ENCODE assay signal across 12 cellular contexts in the genomic region with DNA sequence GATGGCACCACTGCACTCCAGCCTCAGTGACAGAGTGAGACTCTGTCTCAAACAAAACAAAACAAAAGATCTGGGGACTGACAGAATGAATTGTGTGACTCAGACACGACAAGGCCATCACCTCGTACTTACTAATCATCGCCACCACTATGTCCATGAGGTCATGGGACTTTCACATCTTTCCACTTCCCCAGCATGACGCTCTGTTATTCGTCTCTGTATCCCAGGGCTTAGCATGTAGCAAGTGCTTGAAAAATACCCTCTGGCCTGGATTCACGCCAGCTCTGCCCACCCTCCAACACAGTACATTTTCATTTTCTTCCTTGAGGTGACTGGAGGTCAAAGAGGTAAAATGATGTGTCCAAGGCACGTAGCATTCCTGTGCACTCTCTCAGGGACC. TPM values are rescaled to one million over a fixed set of nuclear protein-coding genes. Genes with fewer than 3 reads are reported as not detected.
DNase-seq lines count a peak whose midpoint lies in the region; ATAC-seq, FAIRE-seq and TF ChIP-seq lines count a peak whose summit lies in the region.
"Had no signal": no experiment of that assay in that cellular context is flagged by ENCODE, and none has a peak within 500 bp of the region (broad histone marks: within the 10 kb centered on the region; RNA-seq: fewer than 3 reads in every experiment).

No MANE protein-coding gene starts in this region.

- TF ChIP-seq EP300 in H1 (IDR thresholded peaks at IDR 0.05; ENCODE audit: borderline replicate concordance in 1 of 2, low read depth in 2 of 2, low read length in 2 of 2) = no peak

- H2BK120ac ChIP-seq in H1 (replicated peaks; ENCODE audit: low read depth, low read length) = no peak overlapping the region

- H3K36me3 ChIP-seq in H1 (ENCODE audit: control insufficient read depth in 2 of 4, insufficient read depth in 4 of 4, low read length in 3 of 4) = no peaks in the 10 kb centered on the region
- H3K36me3 ChIP-seq: brain microvascular endothelial cell had no signal

- H3K4me1 ChIP-seq in H1 (replicated peaks in 1 of 4; ENCODE audit: control insufficient read depth in 3 of 4, insufficient read depth in 4 of 4, low read length in 3 of 4) = no peaks in the 10 kb centered on the region

- no peak overlapping the region for H3K4ac ChIP-seq in H1 (replicated peaks; ENCODE audit: insufficient read length, low read depth, low read length)

- H3K9ac ChIP-seq in H1 (replicated peaks in 1 of 4; ENCODE audit: extremely low read depth in 1 of 4, low read depth in 3 of 4, low read length in 3 of 4) = no peak overlapping the region

- ATAC-seq in T-helper 17 cell = peak; percentile 71
- peak; percentile 86 to 90 for ATAC-seq in stimulated activated naive B cell treated with anti-CD40 and anti-IgM and Interleukin-4, amounts not matched to agents 10 μg/mL and 1 μg/mL and 100 μg/mL, for 72 hours (replicated peaks)
- ATAC-seq: naive thymus-derived CD8-positive, alpha-beta T cell had no signal

- H4K5ac ChIP-seq in H1 (ENCODE audit: insufficient read length, low read depth, low read length) = no peak overlapping the region

- no peak overlapping the region for H2BK5ac ChIP-seq in H1 (ENCODE audit: low read depth, low read length)

- POLR2A ChIA-PET in H1 (lab: Charles Lee; ENCODE audit: partially characterized antibody) = interaction anchor here (1.1 kb wide), 1 partner anchor 105 kb away, joined by 4 read pairs; no protein-coding TSS in a partner anchor

- H3K79me1 ChIP-seq in H1 (ENCODE audit: low read depth, low read length) = no peaks in the 10 kb centered on the region

- H3K4me1 Mint-ChIP-seq in T-helper 17 cell = peaks cover 23% of the 10 kb centered on the region
- peaks cover 22 to 37% of the 10 kb centered on the region in 2 donors for H3K4me1 Mint-ChIP-seq in stimulated activated naive B cell treated with anti-CD40 and anti-IgM and Interleukin-4, amounts not matched to agents 10 μg/mL and 1 μg/mL and 100 μg/mL, for 72 hours

- no peak overlapping the region for H3K4me3 ChIP-seq in H1 (ENCODE audit: extremely low read depth in 1 of 4, insufficient read depth in 2 of 4, low read depth in 3 of 4, low read length in 4 of 4)
- H3K4me3 ChIP-seq: smooth muscle cell had no signal

- no peak overlapping the region for H4K91ac ChIP-seq in H1 (replicated peaks; ENCODE audit: insufficient read length, low read length)

- 93% methylated on average over 7 of the region's 7 CpGs; no CpG with 5 or more reads in 1 of the 2 experiments for WGBS in H1 (ENCODE audit: extremely low coverage in 1 of 2, insufficient coverage in 1 of 2, insufficient read length in 1 of 2, insufficient replicate concordance in 2 of 2, low coverage in 1 of 2, low lambda C conversion rate in 2 of 2, missing lambda C conversion rate in 1 of 2), 2 experiments

- H2BK20ac ChIP-seq in H1 (ENCODE audit: low read length) = no peak overlapping the region

- 0 out of 2 replicates have a peak overlapping the region, but pooled peaks have one; percentile 39 for H2AFZ ChIP-seq in H1 (ENCODE audit: low read length)

- no peak overlapping the region for H3K14ac ChIP-seq in H1 (ENCODE audit: insufficient read length)

- no peak overlapping the region for H3K27ac ChIP-seq in H1 (ENCODE audit: low read depth, low read length)
- H3K27ac ChIP-seq: brain microvascular endothelial cell had no signal

- H3K27me3 ChIP-seq in H1 (replicated peaks in 1 of 4; ENCODE audit: control insufficient read depth in 3 of 4, extremely low read depth in 1 of 4, insufficient read depth in 3 of 4, low read length in 3 of 4) = no peaks in the 10 kb centered on the region
- H3K27me3 ChIP-seq: brain microvascular endothelial cell had no signal

- peaks cover 4 to 6% of the 10 kb centered on the region in 2 donors for H3K9me3 Mint-ChIP-seq in stimulated activated naive B cell treated with anti-CD40 and anti-IgM and Interleukin-4, amounts not matched to agents 10 μg/mL and 1 μg/mL and 100 μg/mL, for 72 hours

- TF ChIP-seq CTCF in H1 (IDR thresholded peaks at IDR 0.05; ENCODE audit: control extremely low read depth in 1 of 3, insufficient read depth in 1 of 3, low read depth in 1 of 3, low read length in 3 of 3) = no peak

- H3K18ac ChIP-seq in H1 (ENCODE audit: extremely low read depth, low read length) = no peak overlapping the region

- H3K36me3 Mint-ChIP-seq in T-helper 17 cell (ENCODE audit: low read depth) = peaks cover 4% of the 10 kb centered on the region
- peaks cover 39 to 62% of the 10 kb centered on the region in 2 donors for H3K36me3 Mint-ChIP-seq in stimulated activated naive B cell treated with anti-CD40 and anti-IgM and Interleukin-4, amounts not matched to agents 10 μg/mL and 1 μg/mL and 100 μg/mL, for 72 hours
- H3K36me3 Mint-ChIP-seq: naive thymus-derived CD8-positive, alpha-beta T cell had no signal

- DNase-seq in activated T-cell treated with anti-CD3 and anti-CD28 coated beads for 48 hours (ENCODE audit: low read depth) (peak; percentile 50), T-helper 17 cell (no peak), H1 (ENCODE audit: low read depth in 1 of 2, low spot score in 2 of 2) (no peak), dedifferentiated amniotic fluid mesenchymal stem cell (ENCODE audit: extremely low spot score) (no peak), NCI-H748 treated with DMSO at 0.1 percent for 48 hours (lab: John Stamatoyannopoulos, UW) (no peak), NCI-H526 treated with DMSO at 0.1 percent for 48 hours (lab: John Stamatoyannopoulos, UW) (no peak)
- DNase-seq in activated T-cell treated with anti-CD3 and anti-CD28 coated beads, Interleukin-2, amount 50 U/mL, for 1 hour = no peak
- DNase-seq in stimulated activated naive B cell treated with anti-CD40 and anti-IgM and Interleukin-4, amounts not matched to agents 10 μg/mL and 1 μg/mL and 100 μg/mL, for 72 hours = peak; percentile 23
- DNase-seq: brain microvascular endothelial cell, NCI-H1930 had no signal

- CTCF ChIA-PET in H1 (lab: Charles Lee; ENCODE audit: partially characterized antibody) = interaction anchor here (1.3 to 29.2 kb wide), 6 partner anchors 6 to 177 kb away, joined by 3 to 635 read pairs (median 112); a partner anchor contains a TSS

- FAIRE-seq in H1 (lab: Jason Lieb, UNC) = no peak

- no peak overlapping the region for H3K56ac ChIP-seq in H1 (replicated peaks; ENCODE audit: insufficient read length, low read depth, low read length)

- no peak overlapping the region for H2BK15ac ChIP-seq in H1 (ENCODE audit: low read length)

- no peaks in the 10 kb centered on the region for H3K27me3 Mint-ChIP-seq in T-helper 17 cell
- no peaks in the 10 kb centered on the region for H3K27me3 Mint-ChIP-seq in stimulated activated naive B cell treated with anti-CD40 and anti-IgM and Interleukin-4, amounts not matched to agents 10 μg/mL and 1 μg/mL and 100 μg/mL, for 72 hours
- H3K27me3 Mint-ChIP-seq: naive thymus-derived CD8-positive, alpha-beta T cell had no signal

- no peak overlapping the region for H4K8ac ChIP-seq in H1 (ENCODE audit: extremely low read depth, insufficient read depth, low read length)

- H3K9me3 ChIP-seq in T-helper 17 cell (ENCODE audit: control insufficient read depth, low read length, poor library complexity, severe bottlenecking) = no peaks in the 10 kb centered on the region
- H3K9me3 ChIP-seq in H1 (ENCODE audit: insufficient read depth in 2 of 2, low read depth in 1 of 2, low read length in 1 of 2) = peaks cover 0 to 9% of the 10 kb centered on the region in 2 experiments; a peak in 2 of 4 replicates

- no peak for TF ChIP-seq POLR2A in H1 (IDR thresholded peaks at IDR 0.05; ENCODE audit: control extremely low read depth in 1 of 2, low read depth in 2 of 2, low read length in 2 of 2)

- H3K4me3 Mint-ChIP-seq in T-helper 17 cell = no peak overlapping the region
- H3K4me3 Mint-ChIP-seq in stimulated activated naive B cell treated with anti-CD40 and anti-IgM and Interleukin-4, amounts not matched to agents 10 μg/mL and 1 μg/mL and 100 μg/mL, for 72 hours = no peak overlapping the region
- H3K4me3 Mint-ChIP-seq: naive thymus-derived CD8-positive, alpha-beta T cell had no signal

- no peaks in the 10 kb centered on the region for H4K20me1 ChIP-seq in H1 (replicated peaks in 1 of 2; ENCODE audit: control insufficient read depth in 1 of 2, insufficient read depth in 2 of 2, low read length in 2 of 2)

- no peak for TF ChIP-seq RAD21 in H1 (IDR thresholded peaks at IDR 0.05 in 1 of 2, conservative IDR thresholded peaks at IDR 0.05 in 1 of 2; ENCODE audit: low read depth in 2 of 2, low read length in 2 of 2)

- no peak overlapping the region for H3K23ac ChIP-seq in H1 (ENCODE audit: insufficient read length)

- H2AK5ac ChIP-seq in H1 (ENCODE audit: low read depth, low read length) = no peak overlapping the region

- H3K79me2 ChIP-seq in H1 (ENCODE audit: control insufficient read depth in 1 of 2, insufficient read depth in 2 of 2, low read length in 2 of 2) = no peaks in the 10 kb centered on the region

- peak overlapping the region; percentile 68 for H3K27ac Mint-ChIP-seq in T-helper 17 cell
- peak overlapping the region; percentile 91 for H3K27ac Mint-ChIP-seq in stimulated activated naive B cell treated with anti-CD40 and anti-IgM and Interleukin-4, amounts not matched to agents 10 μg/mL and 1 μg/mL and 100 μg/mL, for 72 hours

- H3K4me2 ChIP-seq in H1 (ENCODE audit: insufficient read depth in 1 of 2, low read depth in 2 of 2, low read length in 2 of 2) = no peak overlapping the region
- H3K4me2 ChIP-seq: smooth muscle cell had no signal

- H3K23me2 ChIP-seq in H1 (ENCODE audit: low read depth, low read length) = no peaks in the 10 kb centered on the region

- 0 out of 2 replicates have a peak overlapping the region, but pooled peaks have one; percentile 6 for H2BK12ac ChIP-seq in H1 (ENCODE audit: low read depth, low read length)

RNA-seq across cellular contexts. Expression of a gene that starts 27.8 kb away (rescaled TPM):
- total RNA-seq in T-helper 17 cell = 10 to 100 TPM in 1 of 2 donors, 1 to 10 TPM in 1; 1.7 to 12.6 TPM
- total RNA-seq in H1 (2021; fragmentation: NEBNext Ultra II Directional; extraction: Animal tissue kit (Norgen Biotek cat#: 25700)) = 0.19 and 0.32 TPM in 2 replicates
- 0.12 and 0.24 TPM in 2 replicates for polyA plus RNA-seq in H1 (2011; rRNA removed)
- 0.18 TPM for polyA plus RNA-seq in H1 (2011; cell fraction: cytosol; rRNA removed)
- 0.76 TPM for polyA plus RNA-seq in H1 (2011; cell fraction: nucleus; rRNA removed)
- polyA plus RNA-seq in H1 (2012, experiment 1 of 2) = 0.10 to 0.13 TPM in 2 of 4 replicates, not detected in the others
- 0.09 TPM for polyA plus RNA-seq in H1 (2012, experiment 2 of 2)
- 0.24 TPM for polyA plus RNA-seq in H1 (2013, experiment 1 of 2)
- 0.22 TPM for polyA plus RNA-seq in H1 (2013, experiment 2 of 2)
- 0.06 and 0.56 TPM in 2 replicates for polyA minus RNA-seq in H1 (2011; rRNA and poly(A)+ RNA removed)
- not detected for polyA minus RNA-seq in H1 (2011; cell fraction: cytosol; rRNA and poly(A)+ RNA removed)
- polyA minus RNA-seq in H1 (2011; cell fraction: nucleus; rRNA and poly(A)+ RNA removed) = 0.70 TPM
- total RNA-seq: smooth muscle cell had no signal
- polyA plus RNA-seq: smooth muscle cell had no signal

RNA-seq across cellular contexts. Expression of a gene that starts 47.3 kb away (rescaled TPM):
- total RNA-seq in T-helper 17 cell = 100 to 1,000 TPM; 194 to 202 TPM
- 205 and 214 TPM in 2 replicates for total RNA-seq in H1 (2021; fragmentation: NEBNext Ultra II Directional; extraction: Animal tissue kit (Norgen Biotek cat#: 25700))
- 169 and 242 TPM in 2 replicates for polyA plus RNA-seq in H1 (2011; rRNA removed)
- 194 TPM for polyA plus RNA-seq in H1 (2011; cell fraction: cytosol; rRNA removed)
- polyA plus RNA-seq in H1 (2011; cell fraction: nucleus; rRNA removed) = 214 TPM
- polyA plus RNA-seq in H1 (2012, experiment 1 of 2) = 231 to 258 TPM (median 241 TPM) in 4 replicates
- 260 TPM for polyA plus RNA-seq in H1 (2012, experiment 2 of 2)
- polyA plus RNA-seq in H1 (2013, experiment 1 of 2) = 118 TPM
- 119 TPM for polyA plus RNA-seq in H1 (2013, experiment 2 of 2)
- polyA minus RNA-seq in H1 (2011; rRNA and poly(A)+ RNA removed) = 152 and 188 TPM in 2 replicates
- 86.4 TPM for polyA minus RNA-seq in H1 (2011; cell fraction: cytosol; rRNA and poly(A)+ RNA removed)
- 82.3 TPM for polyA minus RNA-seq in H1 (2011; cell fraction: nucleus; rRNA and poly(A)+ RNA removed)

Comparison
In these comparisons a context has a peak if more than half of its experiments do, and no peak if none do; other contexts are left out.
1. DNase-seq: peak in activated T-cell treated with anti-CD3 and anti-CD28 coated beads for 48 hours (single experiment) and stimulated activated naive B cell treated with anti-CD40 and anti-IgM and Interleukin-4, amounts not matched to agents 10 μg/mL and 1 μg/mL and 100 μg/mL, for 72 hours (single experiment); none in activated T-cell treated with anti-CD3 and anti-CD28 coated beads, Interleukin-2, amount 50 U/mL, for 1 hour (single experiment), T-helper 17 cell (0 of 3), H1 (0 of 2), dedifferentiated amniotic fluid mesenchymal stem cell (single experiment), NCI-H748 treated with DMSO at 0.1 percent for 48 hours (single experiment) and NCI-H526 treated with DMSO at 0.1 percent for 48 hours (single experiment).